13 cellular contexts compared by ENCODE assay signal in the genomic region with DNA sequence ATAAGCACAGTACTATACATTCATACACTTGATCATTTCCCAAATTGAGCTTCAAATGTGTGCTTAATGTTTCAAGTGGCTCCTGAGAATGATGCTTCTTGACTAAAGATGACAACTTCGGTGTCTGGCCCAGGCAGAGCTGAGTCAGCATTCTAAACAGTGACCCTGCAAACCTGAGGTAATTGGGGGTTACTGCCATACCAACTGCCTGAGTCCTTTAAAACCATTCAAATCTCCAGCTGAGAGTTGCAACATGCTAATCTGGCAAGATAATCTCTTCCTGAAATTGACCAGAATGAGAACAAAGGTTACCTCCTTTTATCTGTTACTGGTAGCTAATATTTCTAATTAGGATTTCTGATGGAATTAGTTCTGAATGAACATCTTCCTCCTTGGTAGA. TPM values are rescaled to one million over a fixed set of nuclear protein-coding genes. Genes with fewer than 3 reads are reported as not detected.
DNase-seq lines count a peak whose midpoint lies in the region; ATAC-seq and TF ChIP-seq lines count a peak whose summit lies in the region.
"Had no signal": no experiment of that assay in that cellular context is flagged by ENCODE, and none has a peak within 500 bp of the region (broad histone marks: within the 10 kb centered on the region; RNA-seq: fewer than 3 reads in every experiment).

No MANE protein-coding gene starts in this region.

- peaks cover 93% of the 10 kb centered on the region for H3K4me1 Mint-ChIP-seq in activated CD4-positive, alpha-beta T cell treated with anti-CD3 and anti-CD28 coated beads for 36 hours
- peaks cover 54 to 96% (median 90%) of the 10 kb centered on the region in 7 donors for H3K4me1 Mint-ChIP-seq in naive thymus-derived CD4-positive, alpha-beta T cell

- no peak for TF ChIP-seq EP300 in stomach (IDR thresholded peaks at IDR 0.05)
- TF ChIP-seq EP300 in upper lobe of left lung (IDR thresholded peaks at IDR 0.05), result no peak

- no peaks in the 10 kb centered on the region for H3K36me3 ChIP-seq in naive thymus-derived CD4-positive, alpha-beta T cell (ENCODE audit: control insufficient read depth in 2 of 3, insufficient read depth in 3 of 3, low read length in 3 of 3)
- H3K36me3 ChIP-seq in stomach (no peaks in the 10 kb centered on the region), upper lobe of left lung (no peaks in the 10 kb centered on the region)
- H3K36me3 ChIP-seq: HAP-1 had no signal

- no peaks in the 10 kb centered on the region for H3K9me3 ChIP-seq in naive thymus-derived CD4-positive, alpha-beta T cell (ENCODE audit: control insufficient read depth in 2 of 3, low read length in 3 of 3)
- peaks cover 0 to 5% (median 0%) of the 10 kb centered on the region in 4 donors for H3K9me3 ChIP-seq in stomach
- H3K9me3 ChIP-seq in upper lobe of left lung, result peaks cover 0 to 9% (median 2%) of the 10 kb centered on the region in 4 donors

- ATAC-seq in activated CD4-positive, alpha-beta T cell treated with anti-CD3 and anti-CD28 coated beads for 36 hours, result no peak
- no peak for ATAC-seq in naive thymus-derived CD4-positive, alpha-beta T cell
- no peak for ATAC-seq in upper lobe of left lung (ENCODE audit: low FRiP score in 2 of 2)

- intact Hi-C loops in activated CD4-positive, alpha-beta T cell treated with anti-CD3 and anti-CD28 coated beads for 36 hours (cut with DNase I, micrococcal nuclease), result loop anchor here (1.0 to 5.0 kb wide), 2 partner anchors 296 to 299 kb away; a partner anchor contains a TSS
- intact Hi-C loops in naive thymus-derived CD4-positive, alpha-beta T cell (cut with micrococcal nuclease), result no loop called here
- intact Hi-C loops in stomach (cut with DNase I; ENCODE audit: low total_unique reads), result no loop called here

- H3K27ac Mint-ChIP-seq in activated CD4-positive, alpha-beta T cell treated with anti-CD3 and anti-CD28 coated beads for 36 hours, result peak overlapping the region; percentile 100
- peak overlapping the region in 8 of 9 donors; percentile 89 to 100 (median 96) for H3K27ac Mint-ChIP-seq in naive thymus-derived CD4-positive, alpha-beta T cell

- no peak overlapping the region for H3K4me3 ChIP-seq in naive thymus-derived CD4-positive, alpha-beta T cell (ENCODE audit: low read length)
- no peak overlapping the region for H3K4me3 ChIP-seq in stomach
- no peak overlapping the region for H3K4me3 ChIP-seq in upper lobe of left lung
- H3K4me3 ChIP-seq: HAP-1 had no signal

- H3K36me3 Mint-ChIP-seq in activated CD4-positive, alpha-beta T cell treated with anti-CD3 and anti-CD28 coated beads for 36 hours (ENCODE audit: low read depth), result peaks cover 67% of the 10 kb centered on the region
- H3K36me3 Mint-ChIP-seq in naive thymus-derived CD4-positive, alpha-beta T cell, result peaks cover 9 to 45% (median 34%) of the 10 kb centered on the region in 5 donors

- 39 to 64% (median 57%) methylated on average over 1 of the region's 1 CpG for WGBS in stomach, 5 donors
- WGBS in upper lobe of left lung, 2 donors, result 14 to 43% methylated on average over 1 of the region's 1 CpG

- H3K4me3 Mint-ChIP-seq in activated CD4-positive, alpha-beta T cell treated with anti-CD3 and anti-CD28 coated beads for 36 hours, result peak overlapping the region; percentile 30
- peak overlapping the region in 9 of 10 donors; percentile 67 to 95 (median 88) for H3K4me3 Mint-ChIP-seq in naive thymus-derived CD4-positive, alpha-beta T cell

- TF ChIP-seq POLR2A in stomach (IDR thresholded peaks at IDR 0.05) (no peak), upper lobe of left lung (IDR thresholded peaks at IDR 0.05) (no peak)

- no peaks in the 10 kb centered on the region for H3K27me3 ChIP-seq in naive thymus-derived CD4-positive, alpha-beta T cell (ENCODE audit: control insufficient read depth in 2 of 2, insufficient read depth in 2 of 2, low read length in 2 of 2)
- H3K27me3 ChIP-seq in stomach, result no peaks in the 10 kb centered on the region
- H3K27me3 ChIP-seq in upper lobe of left lung, result no peaks in the 10 kb centered on the region

- TF ChIP-seq CTCF in stomach (IDR thresholded peaks at IDR 0.05) (no peak), upper lobe of left lung (IDR thresholded peaks at IDR 0.05) (no peak)

- H3K27me3 Mint-ChIP-seq in activated CD4-positive, alpha-beta T cell treated with anti-CD3 and anti-CD28 coated beads for 36 hours, result no peaks in the 10 kb centered on the region
- no peaks in the 10 kb centered on the region for H3K27me3 Mint-ChIP-seq in naive thymus-derived CD4-positive, alpha-beta T cell

- H3K4me1 ChIP-seq in naive thymus-derived CD4-positive, alpha-beta T cell (ENCODE audit: control insufficient read depth in 2 of 2, insufficient read depth in 2 of 2, low read length in 2 of 2), result peaks cover 21 to 80% of the 10 kb centered on the region in 2 donors
- H3K4me1 ChIP-seq in stomach (peaks cover 9 to 23% (median 13%) of the 10 kb centered on the region in 4 donors), upper lobe of left lung (peaks cover 16 to 27% (median 22%) of the 10 kb centered on the region in 4 donors)

- POLR2A ChIA-PET in activated CD4-positive, alpha-beta T cell treated with anti-CD3 and anti-CD28 coated beads for 36 hours (lab: Charles Lee), result interaction anchor here (0.7 kb wide), 1 partner anchor 210 kb away, joined by 3 read pairs; no protein-coding TSS in a partner anchor
- POLR2A ChIA-PET in naive thymus-derived CD4-positive, alpha-beta T cell (lab: Charles Lee), result interaction anchor here (0.7 to 9.4 kb wide), 9 partner anchors 9 to 189 kb away, joined by 3 to 179 read pairs (median 4); a partner anchor contains a TSS

- H3K9me3 Mint-ChIP-seq in activated CD4-positive, alpha-beta T cell treated with anti-CD3 and anti-CD28 coated beads for 36 hours (ENCODE audit: low read depth), result peaks cover 2% of the 10 kb centered on the region
- peaks cover 0 to 6% (median 0%) of the 10 kb centered on the region in 11 donors for H3K9me3 Mint-ChIP-seq in naive thymus-derived CD4-positive, alpha-beta T cell

- CTCF ChIA-PET in activated CD4-positive, alpha-beta T cell treated with anti-CD3 and anti-CD28 coated beads for 36 hours (lab: Charles Lee), result interaction anchor here (0.6 to 7.0 kb wide), 20 partner anchors 11 to 348 kb away, joined by 3 to 135 read pairs (median 3); no protein-coding TSS in a partner anchor
- CTCF ChIA-PET in naive thymus-derived CD4-positive, alpha-beta T cell (lab: Charles Lee), result interaction anchor here (0.6 to 5.2 kb wide), 7 partner anchors 16 to 345 kb away, joined by 3 to 29 read pairs (median 4); no protein-coding TSS in a partner anchor

- peak overlapping the region; percentile 81 for H3K27ac ChIP-seq in naive thymus-derived CD4-positive, alpha-beta T cell (ENCODE audit: low read depth, low read length)
- H3K27ac ChIP-seq in stomach, result no peak overlapping the region
- no peak overlapping the region for H3K27ac ChIP-seq in upper lobe of left lung
- H3K27ac ChIP-seq: epithelial cell of prostate had no signal

- peak; percentile 48 for DNase-seq in activated CD4-positive, alpha-beta T cell treated with anti-CD3 and anti-CD28 coated beads for 36 hours
- DNase-seq in activated CD4-positive, alpha-beta T cell treated with anti-CD3 and anti-CD28 coated beads, Interleukin-2, amount 50 U/mL, for 4 hours, result no peak
- peak; percentile 5 for DNase-seq in M059J (ENCODE audit: low read depth)
- peak; percentile 58 for DNase-seq in astrocyte of the hippocampus (ENCODE audit: low read depth, low spot score)
- peak in 3 of 9 donors; percentile 23 to 38 (median 30) for DNase-seq in naive thymus-derived CD4-positive, alpha-beta T cell
- DNase-seq in stomach, result no peak
- DNase-seq in NCI-H446 treated with DMSO at 0.1 percent for 48 hours (lab: John Stamatoyannopoulos, UW), result no peak
- DNase-seq in upper lobe of left lung, result no peak
- DNase-seq: central memory CD4-positive, alpha-beta T cell; mesenchymal stem cell; NCI-H2081 had no signal

RNA-seq across cellular contexts. Expression of a gene that starts 8.2 kb away (rescaled TPM):
- total RNA-seq in activated CD4-positive, alpha-beta T cell treated with anti-CD3 and anti-CD28 coated beads for 36 hours, result 10 to 100 TPM; 74.7 to 87.3 TPM
- 0.17 TPM in 1 of 2 replicates, not detected in the other for total RNA-seq in M059J (2014; rRNA removed; shearing (Covaris generic))
- total RNA-seq in naive thymus-derived CD4-positive, alpha-beta T cell, result 100 to 1,000 TPM in 4 of 5 experiments, 10 to 100 TPM in 1; 33.0 to 193 (median 133) TPM
- 10 to 100 TPM; 24.8 to 26.5 TPM for polyA plus RNA-seq in naive thymus-derived CD4-positive, alpha-beta T cell
- 10 to 100 TPM in 1 of 5 donors, 1 to 10 TPM in 3, not detected in 1; 1.4 to 10.8 (median 3.2) TPM for total RNA-seq in stomach
- under 1 TPM; 0.19 to 0.46 (median 0.25) TPM for polyA plus RNA-seq in stomach
- total RNA-seq in upper lobe of left lung, result 1 to 10 TPM; 3.1 to 6.8 (median 5.3) TPM

Comparison
In these comparisons a context has a peak if more than half of its experiments do, and no peak if none do; other contexts are left out.
1. DNase-seq: peak in activated CD4-positive, alpha-beta T cell treated with anti-CD3 and anti-CD28 coated beads for 36 hours (single experiment), M059J (single experiment) and astrocyte of the hippocampus (single experiment); none in activated CD4-positive, alpha-beta T cell treated with anti-CD3 and anti-CD28 coated beads, Interleukin-2, amount 50 U/mL, for 4 hours (0 of 2), stomach (single experiment), NCI-H446 treated with DMSO at 0.1 percent for 48 hours (single experiment) and upper lobe of left lung (0 of 2).
2. intact Hi-C loops: an anchor here in activated CD4-positive, alpha-beta T cell treated with anti-CD3 and anti-CD28 coated beads for 36 hours (1.0 to 5.0 kb wide); none called in naive thymus-derived CD4-positive, alpha-beta T cell and stomach.